ENCODE assay signal across 11 cellular contexts in genomic region chr3:19365471-19365870, GRCh38.
"Had no signal": no experiment of that assay in that cellular context is flagged by ENCODE, and none has a peak within 500 bp of the region (broad histone marks: within the 10 kb centered on the region; RNA-seq: fewer than 3 reads in every experiment).

No MANE protein-coding gene starts in this region.

- H3K27ac ChIP-seq: GM23248 had no signal

- H3K9me3 ChIP-seq: HAP-1 had no signal

- H3K4me3 ChIP-seq: GM23248, GM23338, HAP-1 had no signal

- ATAC-seq: GM23338, HCT116 had no signal

- H3K36me3 ChIP-seq: HAP-1 had no signal

- DNase-seq: GM23248, GOT3, H7, H9, HCEC 1CT, HFFc6 had no signal

- FAIRE-seq: H1, H54 had no signal
